Comparison of ENCODE assay signal across 8 cellular contexts in the genomic region with DNA sequence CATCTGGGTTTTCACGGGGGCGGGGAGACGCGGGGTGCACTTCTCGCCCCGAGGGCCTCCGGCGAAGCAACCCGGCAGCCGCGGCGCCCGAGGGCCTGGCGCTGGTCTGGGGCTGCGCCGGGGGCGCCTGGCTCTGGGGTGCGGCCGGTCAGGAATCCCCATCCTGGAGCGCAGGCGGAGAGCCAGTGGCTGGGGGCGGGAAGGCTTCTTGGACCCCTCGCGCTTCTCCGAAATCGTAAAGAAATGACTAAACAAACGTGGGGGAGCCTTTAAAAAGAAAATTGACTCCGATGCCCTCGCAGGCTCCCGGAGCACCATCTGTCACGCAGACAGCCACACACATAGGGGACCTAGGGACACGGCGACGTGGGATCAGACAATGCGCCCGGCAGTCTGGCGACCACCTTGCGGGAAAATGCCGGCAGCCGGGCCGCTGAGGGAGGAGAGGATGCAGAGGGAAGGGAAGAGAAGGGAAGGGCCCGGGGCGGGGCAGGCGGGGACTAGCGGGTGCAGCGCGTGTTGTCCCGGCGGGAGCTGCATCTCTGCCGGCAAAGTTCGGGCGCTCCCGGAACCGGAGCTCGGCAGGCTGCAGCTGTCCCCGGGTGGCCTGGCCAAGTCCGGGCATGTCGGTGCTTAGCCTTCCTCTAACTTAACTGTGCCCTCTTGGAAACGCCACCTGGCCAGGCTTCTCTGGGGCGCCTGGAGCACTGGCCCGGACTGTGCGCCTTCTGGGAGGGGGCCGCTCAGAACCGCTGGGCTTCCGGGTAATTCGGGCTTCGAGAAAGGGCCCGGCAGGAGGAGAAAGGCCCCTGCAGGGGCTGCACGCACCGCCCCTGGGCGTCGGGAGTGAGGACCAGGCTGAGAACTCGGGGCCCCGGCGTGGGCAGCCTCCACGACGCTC. TPM values are rescaled to one million over a fixed set of nuclear protein-coding genes. Genes with fewer than 3 reads are reported as not detected.
DNase-seq lines count a peak whose midpoint lies in the region; ATAC-seq and TF ChIP-seq lines count a peak whose summit lies in the region.

No MANE protein-coding gene starts in this region.

- peak overlapping the region; percentile 95 for H2AFZ ChIP-seq in smooth muscle cell (ENCODE audit: low read depth)

- H3K4me1 ChIP-seq in smooth muscle cell (ENCODE audit: low read depth) = peaks cover 8% of the 10 kb centered on the region

- H3K9me3 ChIP-seq in smooth muscle cell (replicated peaks; ENCODE audit: low read depth) = no peaks in the 10 kb centered on the region

- ATAC-seq in HG03108 (IDR thresholded peaks at IDR 0.05; ENCODE audit: unreplicated experiment) = no peak

- no peak overlapping the region for H3K9ac ChIP-seq in smooth muscle cell (ENCODE audit: low read depth)

- no peaks in the 10 kb centered on the region for H3K36me3 ChIP-seq in smooth muscle cell (ENCODE audit: low read depth)

- DNase-seq in CD1c-positive myeloid dendritic cell (ENCODE audit: extremely low spot score) (peak; percentile 13), HPDE6-E6E7 (ENCODE audit: extremely low spot score) (peak; percentile 79), astrocyte of the hippocampus (ENCODE audit: low read depth, low spot score) (peak; percentile 42), iPS-NIHi7 (ENCODE audit: extremely low spot score) (peak; percentile 71), smooth muscle cell (lab: John Stamatoyannopoulos, UW; ENCODE audit: unreplicated experiment) (no peak), amniotic stem cell (lab: John Stamatoyannopoulos, UW) (no peak)
- DNase-seq in stimulated activated CD4-positive, alpha-beta T cell treated with anti-CD3 and anti-CD28 coated beads, Interleukin-4, amount 100 ng/mL, for 1 hour = no peak

- H3K79me2 ChIP-seq in smooth muscle cell (ENCODE audit: low read depth) = no peaks in the 10 kb centered on the region

- peaks cover 69% of the 10 kb centered on the region for H3K27me3 ChIP-seq in smooth muscle cell (ENCODE audit: low read depth)

- H4K20me1 ChIP-seq in smooth muscle cell (ENCODE audit: low read depth) = no peaks in the 10 kb centered on the region

- no peaks in the 10 kb centered on the region for H3F3A ChIP-seq in smooth muscle cell (ENCODE audit: low read depth)

- H3K4me2 ChIP-seq in smooth muscle cell = peak overlapping the region; percentile 96

- no peak overlapping the region for H3K27ac ChIP-seq in smooth muscle cell (ENCODE audit: low read depth)

- peak overlapping the region; percentile 53 for H3K4me3 ChIP-seq in smooth muscle cell

- no peak for TF ChIP-seq CTCF in smooth muscle cell (IDR thresholded peaks at IDR 0.05; ENCODE audit: borderline replicate concordance, insufficient read depth, poor library complexity, severe bottlenecking)

- under 1% methylated on average over 74 of the region's 77 CpGs for WGBS in smooth muscle cell (ENCODE audit: low lambda C conversion rate)

RNA-seq across cellular contexts. Expression of gene NHLH2, which starts 1.9 kb away (rescaled TPM):
- 0.54 and 0.90 TPM in 2 replicates for total RNA-seq in smooth muscle cell
- polyA plus RNA-seq in smooth muscle cell = 0.30 and 0.46 TPM in 2 replicates

Comparison
In these comparisons a context has a peak if more than half of its experiments do, and no peak if none do; other contexts are left out.
1. DNase-seq: peak in CD1c-positive myeloid dendritic cell (single experiment), HPDE6-E6E7 (single experiment), astrocyte of the hippocampus (single experiment) and iPS-NIHi7 (single experiment); none in smooth muscle cell (single experiment), amniotic stem cell (single experiment) and stimulated activated CD4-positive, alpha-beta T cell treated with anti-CD3 and anti-CD28 coated beads, Interleukin-4, amount 100 ng/mL, for 1 hour (single experiment).